Comparison of ENCODE assay signal across 9 cellular contexts in the genomic region with DNA sequence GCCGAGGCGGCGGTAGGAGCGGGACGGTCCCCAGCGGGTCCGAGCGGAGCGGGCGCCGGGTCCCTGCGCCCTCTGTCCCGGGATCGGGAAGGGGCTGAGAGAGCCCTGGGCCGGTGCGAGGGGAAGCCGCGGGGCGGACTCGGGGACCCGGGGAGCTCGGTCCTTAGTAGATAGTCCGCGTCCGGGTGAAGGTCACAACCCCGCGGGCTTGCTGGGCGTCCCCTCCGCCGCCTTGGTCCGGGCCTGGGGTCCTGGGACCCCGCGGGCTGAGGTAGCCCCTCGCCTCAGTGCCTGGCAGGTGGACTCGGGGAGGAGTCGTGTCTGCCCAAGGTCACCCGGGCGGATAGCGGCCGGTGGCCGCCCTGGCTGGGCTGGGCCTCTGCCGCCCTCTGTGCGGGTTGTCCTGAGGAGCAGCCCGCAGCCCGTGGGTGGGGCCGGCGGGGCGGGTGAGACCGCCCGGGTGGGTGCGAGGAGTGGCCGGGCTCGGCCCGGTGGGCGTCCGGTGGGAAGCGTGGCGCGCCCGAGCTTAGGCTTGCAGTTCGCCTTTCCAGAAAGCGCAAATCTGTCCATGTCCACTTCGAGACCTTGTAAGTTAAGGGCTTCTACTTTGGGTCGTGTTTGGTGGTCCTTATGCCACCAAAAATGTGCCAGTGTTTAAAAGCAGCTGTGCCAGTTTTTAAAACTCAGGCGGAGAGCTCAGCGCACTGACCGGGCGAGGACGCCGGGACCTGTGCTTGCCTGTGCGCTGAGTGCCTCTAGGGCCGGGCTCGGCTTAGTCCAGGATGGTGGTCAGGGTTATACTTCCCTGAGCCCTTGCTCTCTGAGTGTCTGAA. TPM values are rescaled to one million over a fixed set of nuclear protein-coding genes. Genes with fewer than 3 reads are reported as not detected.
DNase-seq lines count a peak whose midpoint lies in the region; ATAC-seq and TF ChIP-seq lines count a peak whose summit lies in the region.
"Had no signal": no experiment of that assay in that cellular context is flagged by ENCODE, and none has a peak within 500 bp of the region (broad histone marks: within the 10 kb centered on the region; RNA-seq: fewer than 3 reads in every experiment).

No MANE protein-coding gene starts in this region.

- no peaks in the 10 kb centered on the region for H3K27me3 Mint-ChIP-seq in activated CD4-positive, alpha-beta memory T cell treated with anti-CD3 and anti-CD28 coated beads for 36 hours
- H3K27me3 Mint-ChIP-seq in naive thymus-derived CD4-positive, alpha-beta T cell = peaks cover 0 to 2% (median 0%) of the 10 kb centered on the region in 5 donors

- peak overlapping the region; percentile 72 for H3K4me2 ChIP-seq in KMS-11

- peak overlapping the region; percentile 85 for H3K9ac ChIP-seq in KMS-11

- peaks cover 61% of the 10 kb centered on the region for H3K4me1 Mint-ChIP-seq in activated CD4-positive, alpha-beta memory T cell treated with anti-CD3 and anti-CD28 coated beads for 36 hours (ENCODE audit: low read depth)
- H3K4me1 Mint-ChIP-seq in naive thymus-derived CD4-positive, alpha-beta T cell = peaks cover 46 to 74% (median 60%) of the 10 kb centered on the region in 7 donors

- H3K36me3 ChIP-seq in KMS-11 (ENCODE audit: insufficient read depth) (peaks cover 5% of the 10 kb centered on the region; the same call in 1 of the 2 replicates), uterus (no peaks in the 10 kb centered on the region)
- peaks cover 0 to 14% (median 0%) of the 10 kb centered on the region in 3 experiments for H3K36me3 ChIP-seq in naive thymus-derived CD4-positive, alpha-beta T cell (ENCODE audit: control insufficient read depth in 2 of 3, insufficient read depth in 3 of 3, low read length in 3 of 3)

- ATAC-seq in GM21737 (IDR thresholded peaks at IDR 0.05; ENCODE audit: unreplicated experiment) (peak; percentile 30), esophagus mucosa (peak; percentile 52)
- peak; percentile 12 for ATAC-seq in naive thymus-derived CD4-positive, alpha-beta T cell

- H3K27ac ChIP-seq in KMS-11 = peak overlapping the region; percentile 60
- H3K27ac ChIP-seq in naive thymus-derived CD4-positive, alpha-beta T cell (ENCODE audit: low read depth, low read length) = peak overlapping the region; percentile 92
- H3K27ac ChIP-seq in uterus = peak overlapping the region; percentile 84 to 89

- H4K20me1 ChIP-seq in KMS-11 (ENCODE audit: insufficient read depth) = no peaks in the 10 kb centered on the region

- no peaks in the 10 kb centered on the region for H3K9me3 ChIP-seq in naive thymus-derived CD4-positive, alpha-beta T cell (ENCODE audit: control insufficient read depth in 2 of 3, low read length in 3 of 3)
- no peaks in the 10 kb centered on the region for H3K9me3 ChIP-seq in uterus

- no peak overlapping the region for H2AFZ ChIP-seq in KMS-11 (ENCODE audit: low read depth)

- H3K27me3 ChIP-seq in KMS-11 (ENCODE audit: insufficient read depth, low read depth) = no peaks in the 10 kb centered on the region
- no peaks in the 10 kb centered on the region for H3K27me3 ChIP-seq in naive thymus-derived CD4-positive, alpha-beta T cell (ENCODE audit: control insufficient read depth in 2 of 2, insufficient read depth in 2 of 2, low read length in 2 of 2)
- H3K27me3 ChIP-seq in uterus = no peaks in the 10 kb centered on the region

- TF ChIP-seq POLR2A in uterus (IDR thresholded peaks at IDR 0.05) = no peak

- intact Hi-C loops in activated CD4-positive, alpha-beta memory T cell treated with anti-CD3 and anti-CD28 coated beads for 36 hours (cut with micrococcal nuclease) = loop anchor here (1.0 to 10.0 kb wide), 4 partner anchors 30 to 236 kb away; partner anchors contain the start of gene PDCD6
- intact Hi-C loops in naive thymus-derived CD4-positive, alpha-beta T cell (cut with micrococcal nuclease) = loop anchor here (1.0 to 5.0 kb wide), 6 partner anchors 24 to 225 kb away; partner anchors contain the start of genes EXOC3 (in 2 of the 2) and PDCD6 (in 1 of the 2)
- intact Hi-C loops in uterus (cut with DNase I; ENCODE audit: low total_unique reads) = no loop called here

- H3K36me3 Mint-ChIP-seq in activated CD4-positive, alpha-beta memory T cell treated with anti-CD3 and anti-CD28 coated beads for 36 hours = peaks cover 15% of the 10 kb centered on the region
- H3K36me3 Mint-ChIP-seq in naive thymus-derived CD4-positive, alpha-beta T cell = peaks cover 0 to 21% (median 8%) of the 10 kb centered on the region in 5 donors

- CTCF ChIA-PET in activated CD4-positive, alpha-beta memory T cell treated with anti-CD3 and anti-CD28 coated beads for 36 hours (lab: Charles Lee) = interaction anchor here (1.0 to 3.6 kb wide), 2 partner anchors 30 to 228 kb away, joined by 3 to 20 read pairs; no protein-coding TSS in a partner anchor
- CTCF ChIA-PET in naive thymus-derived CD4-positive, alpha-beta T cell (lab: Charles Lee) = interaction anchor here (1.2 kb wide), 1 partner anchor 30 kb away, joined by 7 read pairs; no protein-coding TSS in a partner anchor

- H3K9me3 Mint-ChIP-seq in activated CD4-positive, alpha-beta memory T cell treated with anti-CD3 and anti-CD28 coated beads for 36 hours = no peaks in the 10 kb centered on the region
- no peaks in the 10 kb centered on the region for H3K9me3 Mint-ChIP-seq in naive thymus-derived CD4-positive, alpha-beta T cell

- POLR2A ChIA-PET in activated CD4-positive, alpha-beta memory T cell treated with anti-CD3 and anti-CD28 coated beads for 36 hours (lab: Charles Lee) = interaction anchor here (1.0 to 2.2 kb wide), 3 partner anchors 11 to 52 kb away, joined by 3 to 10 read pairs (median 4); partner anchors contain the start of gene PDCD6
- POLR2A ChIA-PET in naive thymus-derived CD4-positive, alpha-beta T cell (lab: Charles Lee) = interaction anchor here (0.6 to 3.8 kb wide), 9 partner anchors 16 to 1582 kb away, joined by 3 to 27 read pairs (median 4); partner anchors contain the start of genes LRRC14B, NDUFS6 and PDCD6

- H3K4me3 ChIP-seq in GM12864 (ENCODE audit: low read depth, low read length) (peak overlapping the region; percentile 99), KMS-11 (IDR thresholded peaks at IDR 0.05; ENCODE audit: insufficient read depth, low read depth, low read length) (no peak overlapping the region), uterus (peak overlapping the region; percentile 85 to 87)
- peak overlapping the region; percentile 65 for H3K4me3 ChIP-seq in naive thymus-derived CD4-positive, alpha-beta T cell (ENCODE audit: low read length)

- peak overlapping the region; percentile 92 for H3K4me3 Mint-ChIP-seq in activated CD4-positive, alpha-beta memory T cell treated with anti-CD3 and anti-CD28 coated beads for 36 hours
- H3K4me3 Mint-ChIP-seq in naive thymus-derived CD4-positive, alpha-beta T cell = peak overlapping the region; percentile 93 to 97 (median 96)

- H3K27ac Mint-ChIP-seq in activated CD4-positive, alpha-beta memory T cell treated with anti-CD3 and anti-CD28 coated beads for 36 hours = peak overlapping the region; percentile 90
- peak overlapping the region; percentile 87 to 96 (median 94) for H3K27ac Mint-ChIP-seq in naive thymus-derived CD4-positive, alpha-beta T cell

- DNase-seq in GM12864 (ENCODE audit: low read depth) (no peak), uterus (peak in 1 of 2 donors; percentile 33), NCI-H1436 treated with DMSO at 0.1 percent for 48 hours (lab: John Stamatoyannopoulos, UW) (no peak)
- peak; percentile 34 for DNase-seq in activated CD4-positive, alpha-beta memory T cell treated with anti-CD3 and anti-CD28 coated beads for 36 hours
- peak in 8 of 9 donors; percentile 7 to 52 (median 11) for DNase-seq in naive thymus-derived CD4-positive, alpha-beta T cell

- TF ChIP-seq CTCF in GM12864 (IDR thresholded peaks at IDR 0.05; ENCODE audit: low read depth, low read length, missing control alignments) (peak; percentile 9), KMS-11 (conservative IDR thresholded peaks at IDR 0.05; ENCODE audit: low read depth, low read length) (no peak), uterus (IDR thresholded peaks at IDR 0.05) (no peak)

- peaks cover 28% of the 10 kb centered on the region for H3K4me1 ChIP-seq in KMS-11 (ENCODE audit: low read depth, poor library complexity, severe bottlenecking)
- H3K4me1 ChIP-seq in naive thymus-derived CD4-positive, alpha-beta T cell (ENCODE audit: control insufficient read depth in 2 of 2, insufficient read depth in 2 of 2, low read length in 2 of 2) = peaks cover 13 to 14% of the 10 kb centered on the region in 2 donors
- peaks cover 0 to 4% of the 10 kb centered on the region in 2 donors for H3K4me1 ChIP-seq in uterus

- peaks cover 89% of the 10 kb centered on the region for H3K79me2 ChIP-seq in KMS-11 (ENCODE audit: insufficient read depth, low read depth)

RNA-seq across cellular contexts. Expression of gene SDHA, which starts 0.6 kb away (rescaled TPM):
- total RNA-seq in activated CD4-positive, alpha-beta memory T cell treated with anti-CD3 and anti-CD28 coated beads for 36 hours = 100 to 1,000 TPM; 142 to 143 TPM
- total RNA-seq in esophagus mucosa = 53.6 TPM
- 100 to 1,000 TPM; 120 to 180 (median 148) TPM for total RNA-seq in naive thymus-derived CD4-positive, alpha-beta T cell
- polyA plus RNA-seq in naive thymus-derived CD4-positive, alpha-beta T cell = 100 to 1,000 TPM; 185 to 205 TPM
- total RNA-seq in uterus = 10 to 100 TPM; 39.1 to 97.1 (median 65.4) TPM

RNA-seq across cellular contexts. Expression of gene CCDC127, which starts 0.7 kb away (rescaled TPM):
- total RNA-seq in activated CD4-positive, alpha-beta memory T cell treated with anti-CD3 and anti-CD28 coated beads for 36 hours = 1 to 10 TPM; 4.3 to 5.0 TPM
- total RNA-seq in esophagus mucosa (1.6 TPM), uterus (10 to 100 TPM in 1 of 4 donors, 1 to 10 TPM in 3; 2.6 to 10.2 (median 6.0) TPM)
- total RNA-seq in naive thymus-derived CD4-positive, alpha-beta T cell = 1 to 10 TPM; 2.9 to 9.7 (median 6.5) TPM
- 1 to 10 TPM; 5.2 to 5.6 TPM for polyA plus RNA-seq in naive thymus-derived CD4-positive, alpha-beta T cell

RNA-seq across cellular contexts. Expression of gene LRRC14B, which starts 27.4 kb away (rescaled TPM):
- not detected for total RNA-seq in activated CD4-positive, alpha-beta memory T cell treated with anti-CD3 and anti-CD28 coated beads for 36 hours
- not detected for total RNA-seq in esophagus mucosa
- total RNA-seq in naive thymus-derived CD4-positive, alpha-beta T cell = not detected
- under 1 TPM in 1 of 2 donors, not detected in 1; 0.51 TPM for polyA plus RNA-seq in naive thymus-derived CD4-positive, alpha-beta T cell
- not detected for total RNA-seq in uterus
- total RNA-seq: dermis microvascular lymphatic vessel endothelial cell had no signal

RNA-seq across cellular contexts. Expression of gene PDCD6, which starts 52.8 kb away (rescaled TPM):
- 10 to 100 TPM; 81.6 to 83.8 TPM for total RNA-seq in activated CD4-positive, alpha-beta memory T cell treated with anti-CD3 and anti-CD28 coated beads for 36 hours
- total RNA-seq in esophagus mucosa (96.8 TPM), uterus (10 to 100 TPM; 73.1 to 85.9 (median 79.7) TPM)
- 10 to 100 TPM; 53.1 to 95.3 (median 83.7) TPM for total RNA-seq in naive thymus-derived CD4-positive, alpha-beta T cell
- 100 to 1,000 TPM; 198 to 224 TPM for polyA plus RNA-seq in naive thymus-derived CD4-positive, alpha-beta T cell

Comparison
In these comparisons a context has a peak if more than half of its experiments do, and no peak if none do; other contexts are left out.
1. DNase-seq: peak in activated CD4-positive, alpha-beta memory T cell treated with anti-CD3 and anti-CD28 coated beads for 36 hours (single experiment) and naive thymus-derived CD4-positive, alpha-beta T cell (8 of 9); none in GM12864 (single experiment) and NCI-H1436 treated with DMSO at 0.1 percent for 48 hours (single experiment).
2. Peak in every context shown above with its lines, with median percentiles within 50 percentile points of each other: ATAC-seq and H3K27ac ChIP-seq.